In genomic region chr1:64537942-64538341, GRCh38 we compare ENCODE assay signal across 18 cellular contexts.
A peak's percentile ranks its signal among the peaks of the same experiment; 100 is the strongest.
DNase-seq lines count a peak whose midpoint lies in the region; ATAC-seq and TF ChIP-seq lines count a peak whose summit lies in the region.
"Had no signal": no experiment of that assay in that cellular context is flagged by ENCODE, and none has a peak within 500 bp of the region (broad histone marks: within the 10 kb centered on the region; RNA-seq: fewer than 3 reads in every experiment).

No MANE protein-coding gene starts in this region.

- H3K9me3 Mint-ChIP-seq in activated CD8-positive, alpha-beta T cell treated with anti-CD3 and anti-CD28 coated beads for 36 hours: peaks cover 3% of the 10 kb centered on the region
- no peaks in the 10 kb centered on the region for H3K9me3 Mint-ChIP-seq in activated CD8-positive, alpha-beta T cell treated with anti-CD3 and anti-CD28 coated beads, Interleukin-2, amount 10 ng/mL, durations not matched to agents 7 days and 5 days (ENCODE audit: insufficient read depth)

- intact Hi-C loops in activated CD8-positive, alpha-beta T cell treated with anti-CD3 and anti-CD28 coated beads for 36 hours (cut with micrococcal nuclease): no loop called here

- H3K4ac ChIP-seq in trophoblast cell (ENCODE audit: low read depth, low read length): no peak overlapping the region

- H3K27ac Mint-ChIP-seq in activated CD8-positive, alpha-beta T cell treated with anti-CD3 and anti-CD28 coated beads for 36 hours: no peak overlapping the region
- H3K27ac Mint-ChIP-seq in activated CD8-positive, alpha-beta T cell treated with anti-CD3 and anti-CD28 coated beads, Interleukin-2, amount 10 ng/mL, durations not matched to agents 7 days and 5 days: no peak overlapping the region
- H3K27ac Mint-ChIP-seq: endodermal cell had no signal

- no peak overlapping the region for H3K27ac ChIP-seq in HEK293 (ENCODE audit: extremely low read depth, low read depth, low read length)
- peak overlapping the region; percentile 93 for H3K27ac ChIP-seq in SK-N-MC
- H3K27ac ChIP-seq in neural cell (ENCODE audit: low read length): peak overlapping the region; percentile 81
- no peak overlapping the region for H3K27ac ChIP-seq in trophoblast cell (ENCODE audit: low read depth, low read length)

- no peak overlapping the region for H3K14ac ChIP-seq in trophoblast cell (ENCODE audit: low read length)

- H2BK120ac ChIP-seq in trophoblast cell (ENCODE audit: insufficient read depth, low read length, poor library complexity): no peak overlapping the region

- H3K79me2 ChIP-seq in neural cell (replicated peaks; ENCODE audit: insufficient read depth, low read length): peaks cover 8% of the 10 kb centered on the region
- no peaks in the 10 kb centered on the region for H3K79me2 ChIP-seq in trophoblast cell (ENCODE audit: control insufficient read depth, insufficient read depth, low read length, poor library complexity)

- no peak overlapping the region for H3K9ac ChIP-seq in SK-N-MC (ENCODE audit: insufficient read length)
- peak overlapping the region; percentile 14 for H3K9ac ChIP-seq in neural cell (ENCODE audit: low read length)
- H3K9ac ChIP-seq in trophoblast cell (ENCODE audit: low read length): no peak overlapping the region

- H4K8ac ChIP-seq in trophoblast cell (ENCODE audit: low read depth, low read length): no peak overlapping the region

- no peak overlapping the region for H2BK5ac ChIP-seq in trophoblast cell (ENCODE audit: low read depth, low read length, poor library complexity)

- peak; percentile 21 for DNase-seq in activated CD8-positive, alpha-beta T cell treated with anti-CD3 and anti-CD28 coated beads for 36 hours
- DNase-seq in activated CD8-positive, alpha-beta T cell treated with anti-CD3 and anti-CD28 coated beads, Interleukin-2, amount 10 ng/mL, durations not matched to agents 7 days and 5 days: no peak
- DNase-seq in SK-N-MC (ENCODE audit: low read depth, low spot score) (no peak), trophoblast cell (no peak), NCI-H82 treated with DMSO at 0.1 percent for 48 hours (lab: John Stamatoyannopoulos, UW; ENCODE audit: unreplicated experiment) (no peak), COLO829 (ENCODE audit: low spot score) (no peak)
- DNase-seq: aorta, COR-L47, endodermal cell, Karpas-422, left ventricle myocardium superior, mucosa of descending colon, NCI-H510A, RPMI8226 had no signal

- POLR2A ChIA-PET in activated CD8-positive, alpha-beta T cell treated with anti-CD3 and anti-CD28 coated beads for 36 hours (lab: Charles Lee): no interaction called here
- POLR2A ChIA-PET in activated CD8-positive, alpha-beta T cell treated with anti-CD3 and anti-CD28 coated beads, Interleukin-2, amount 10 ng/mL, durations not matched to agents 7 days and 5 days (lab: Charles Lee): interaction anchor here (0.5 kb wide), 1 partner anchor 82 kb away, joined by 3 read pairs; no protein-coding TSS in a partner anchor
- POLR2A ChIA-PET in HEK293 (lab: Yijun Ruan, JAX): no interaction called here

- H2AK5ac ChIP-seq in trophoblast cell (ENCODE audit: low read length): no peak overlapping the region

- H3K4me3 ChIP-seq in HEK293 (ENCODE audit: low read depth, low read length) (no peak overlapping the region), SK-N-MC (peak overlapping the region; percentile 68), neural cell (ENCODE audit: low read length) (peak overlapping the region; percentile 34), trophoblast cell (ENCODE audit: low read depth, low read length) (no peak overlapping the region)
- H3K4me3 ChIP-seq: GM12878, HAP-1, mucosa of descending colon had no signal

- no peak overlapping the region for H3K23ac ChIP-seq in trophoblast cell (ENCODE audit: low read length)

- H3K4me1 Mint-ChIP-seq in activated CD8-positive, alpha-beta T cell treated with anti-CD3 and anti-CD28 coated beads for 36 hours (ENCODE audit: low read depth): peaks cover 39% of the 10 kb centered on the region
- H3K4me1 Mint-ChIP-seq in activated CD8-positive, alpha-beta T cell treated with anti-CD3 and anti-CD28 coated beads, Interleukin-2, amount 10 ng/mL, durations not matched to agents 7 days and 5 days (ENCODE audit: low read depth): peaks cover 40% of the 10 kb centered on the region

- H3K27me3 ChIP-seq in neural cell (ENCODE audit: insufficient read depth, low read depth, low read length) (no peaks in the 10 kb centered on the region), trophoblast cell (ENCODE audit: insufficient read depth, low read length) (no peaks in the 10 kb centered on the region)

- H3K9me2 ChIP-seq in neural cell (ENCODE audit: insufficient read depth, low read length): no peaks in the 10 kb centered on the region

- H3K36me3 Mint-ChIP-seq in activated CD8-positive, alpha-beta T cell treated with anti-CD3 and anti-CD28 coated beads for 36 hours (ENCODE audit: low read depth): no peaks in the 10 kb centered on the region
- peaks cover 4% of the 10 kb centered on the region for H3K36me3 Mint-ChIP-seq in activated CD8-positive, alpha-beta T cell treated with anti-CD3 and anti-CD28 coated beads, Interleukin-2, amount 10 ng/mL, durations not matched to agents 7 days and 5 days (ENCODE audit: low read depth)

- no peaks in the 10 kb centered on the region for H3F3A ChIP-seq in neural cell (ENCODE audit: insufficient read depth, low read length, poor library complexity, severe bottlenecking)

- H2AFZ ChIP-seq in neural cell (ENCODE audit: low read depth, low read length) (no peak overlapping the region), trophoblast cell (ENCODE audit: insufficient read depth, low read length, poor library complexity) (no peak overlapping the region)

- peak; percentile 87 for TF ChIP-seq EP300 in neural cell (conservative IDR thresholded peaks at IDR 0.05; ENCODE audit: poor library complexity, severe bottlenecking)

- H4K12ac ChIP-seq in trophoblast cell (ENCODE audit: low read depth, low read length): no peak overlapping the region

- TF ChIP-seq RAD21 in neural cell (conservative IDR thresholded peaks at IDR 0.05): no peak

- no peaks in the 10 kb centered on the region for H3K27me3 Mint-ChIP-seq in activated CD8-positive, alpha-beta T cell treated with anti-CD3 and anti-CD28 coated beads for 36 hours
- no peaks in the 10 kb centered on the region for H3K27me3 Mint-ChIP-seq in activated CD8-positive, alpha-beta T cell treated with anti-CD3 and anti-CD28 coated beads, Interleukin-2, amount 10 ng/mL, durations not matched to agents 7 days and 5 days (ENCODE audit: low read depth)

- H4K20me1 ChIP-seq in neural cell (ENCODE audit: insufficient read depth): no peaks in the 10 kb centered on the region

- no peaks in the 10 kb centered on the region for H3K79me1 ChIP-seq in trophoblast cell (ENCODE audit: low read length)

- no peak overlapping the region for H3K18ac ChIP-seq in trophoblast cell (ENCODE audit: low read length)

- CTCF ChIA-PET in activated CD8-positive, alpha-beta T cell treated with anti-CD3 and anti-CD28 coated beads for 36 hours (lab: Charles Lee): interaction anchor here (1.3 kb wide), 1 partner anchor 287 kb away, joined by 3 read pairs; no protein-coding TSS in a partner anchor
- CTCF ChIA-PET in activated CD8-positive, alpha-beta T cell treated with anti-CD3 and anti-CD28 coated beads, Interleukin-2, amount 10 ng/mL, durations not matched to agents 7 days and 5 days (lab: Charles Lee): interaction anchor here (0.9 kb wide), 1 partner anchor 48 kb away, joined by 5 read pairs; no protein-coding TSS in a partner anchor
- CTCF ChIA-PET in HEK293 (lab: Yijun Ruan, JAX): interaction anchor here (1.1 to 1.7 kb wide), 2 partner anchors 15 to 138 kb away, joined by 3 read pairs; no protein-coding TSS in a partner anchor

- TF ChIP-seq CTCF in activated CD8-positive, alpha-beta T cell treated with anti-CD3 and anti-CD28 coated beads for 36 hours (IDR thresholded peaks at IDR 0.05): no peak
- no peak for TF ChIP-seq CTCF in HEK293 (tag by site-specific recombination; IDR thresholded peaks at IDR 0.05)
- TF ChIP-seq CTCF in neural cell (IDR thresholded peaks at IDR 0.05; ENCODE audit: poor library complexity, severe bottlenecking): no peak

- ATAC-seq in activated CD8-positive, alpha-beta T cell treated with anti-CD3 and anti-CD28 coated beads for 36 hours: peak; percentile 55
- ATAC-seq in activated CD8-positive, alpha-beta T cell treated with anti-CD3 and anti-CD28 coated beads, Interleukin-2, amount 10 ng/mL, durations not matched to agents 7 days and 5 days: no peak
- ATAC-seq: GM12878, left ventricle myocardium superior had no signal

- no peak overlapping the region for H2BK12ac ChIP-seq in trophoblast cell (ENCODE audit: low read length)

- no peak overlapping the region for H4K91ac ChIP-seq in trophoblast cell (ENCODE audit: low read depth, low read length)

- H3K4me1 ChIP-seq in HEK293 (ENCODE audit: control insufficient read depth, insufficient read depth, low read length): peaks cover 43% of the 10 kb centered on the region
- no peaks in the 10 kb centered on the region for H3K4me1 ChIP-seq in trophoblast cell (ENCODE audit: control insufficient read depth in 1 of 2, insufficient read depth in 2 of 2, low read length in 2 of 2)

- no CpG with 5 or more reads among the region's 4 CpGs for WGBS in trophoblast cell (ENCODE audit: extremely low coverage, insufficient coverage, insufficient read length)

- H3K4me2 ChIP-seq in neural cell (ENCODE audit: low read length) (peak overlapping the region; percentile 41), trophoblast cell (ENCODE audit: low read length) (no peak overlapping the region)

- H3K4me3 Mint-ChIP-seq in activated CD8-positive, alpha-beta T cell treated with anti-CD3 and anti-CD28 coated beads for 36 hours: peak overlapping the region; percentile 9
- H3K4me3 Mint-ChIP-seq in activated CD8-positive, alpha-beta T cell treated with anti-CD3 and anti-CD28 coated beads, Interleukin-2, amount 10 ng/mL, durations not matched to agents 7 days and 5 days: no peak overlapping the region
- H3K4me3 Mint-ChIP-seq: endodermal cell had no signal

- H3K36me3 ChIP-seq in HEK293 (ENCODE audit: control insufficient read depth in 2 of 2, insufficient read depth in 1 of 2, low read length in 2 of 2): no peaks in the 10 kb centered on the region
- 0 out of 2 replicates have a peak, but pooled peaks cover 6% of the 10 kb centered on the region for H3K36me3 ChIP-seq in SK-N-MC (ENCODE audit: insufficient read depth, low read length)
- H3K36me3 ChIP-seq in neural cell (ENCODE audit: insufficient read depth, low read length): no peaks in the 10 kb centered on the region
- H3K36me3 ChIP-seq in trophoblast cell (ENCODE audit: control insufficient read depth in 1 of 2, insufficient read depth in 2 of 2, low read length in 2 of 2): no peaks in the 10 kb centered on the region
- H3K36me3 ChIP-seq: HAP-1 had no signal

- H3K9me3 ChIP-seq in HEK293 (ENCODE audit: control insufficient read depth, insufficient read depth, low read depth, low read length) (no peaks in the 10 kb centered on the region), SK-N-MC (ENCODE audit: low read depth, low read length) (no peaks in the 10 kb centered on the region), neural cell (ENCODE audit: low read length) (no peaks in the 10 kb centered on the region), trophoblast cell (ENCODE audit: insufficient read depth, low read depth, low read length) (no peaks in the 10 kb centered on the region)
- H3K9me3 ChIP-seq: HAP-1, mucosa of descending colon had no signal

TF ChIP-seq in HEK293, 187 proteins besides CTCF, POLR2A, EP300 and RAD21 (continues in another document):
- TF ChIP-seq ZNF792 (tag by site-specific recombination; IDR thresholded peaks at IDR 0.05): no peak

Comparison
In these comparisons a context has a peak if more than half of its experiments do, and no peak if none do; other contexts are left out.
1. H3K27ac ChIP-seq: peak in SK-N-MC (single experiment) and neural cell (single experiment); none in HEK293 (single experiment) and trophoblast cell (single experiment).
2. H3K4me3 ChIP-seq: peak in SK-N-MC (single experiment) and neural cell (single experiment); none in HEK293 (single experiment) and trophoblast cell (single experiment).